In genomic region chr4:126965876-126966275, GRCh38 we compare ENCODE assay signal across 22 cellular contexts.
"Had no signal": no experiment of that assay in that cellular context is flagged by ENCODE, and none has a peak within 500 bp of the region (broad histone marks: within the 10 kb centered on the region; RNA-seq: fewer than 3 reads in every experiment).

No MANE protein-coding gene starts in this region.

- ATAC-seq: HepG2, Panc1, PC-3, Right ventricle myocardium inferior had no signal

- H3K27ac ChIP-seq: SJCRH30 had no signal

- H3K9me3 ChIP-seq: SJCRH30 had no signal

- H3K4me3 ChIP-seq: SJCRH30 had no signal

- H3K4me1 ChIP-seq: SJCRH30 had no signal

- DNase-seq: IMR-90, Karpas-422, KG1, MM.1S, MV-4-11, NCI-H1048, NCI-H1105, NCI-H1417, NCI-H1436 treated with DMSO at 0.1 percent for 48 hours, NCI-H1694, NCI-H187 treated with DMSO at 0.1 percent for 48 hours, NCI-H2029 treated with DMSO at 0.1 percent for 48 hours, NCI-H2227 treated with DMSO at 0.1 percent for 48 hours, NCI-H524, NCI-H69, NCI-H774, PC-3, SHP77 treated with DMSO at 0.1 percent for 48 hours, SJCRH30 had no signal

- H3K27me3 ChIP-seq: SJCRH30 had no signal

- H3K36me3 ChIP-seq: SJCRH30 had no signal
